22 cellular contexts compared by ENCODE assay signal in the genomic region with DNA sequence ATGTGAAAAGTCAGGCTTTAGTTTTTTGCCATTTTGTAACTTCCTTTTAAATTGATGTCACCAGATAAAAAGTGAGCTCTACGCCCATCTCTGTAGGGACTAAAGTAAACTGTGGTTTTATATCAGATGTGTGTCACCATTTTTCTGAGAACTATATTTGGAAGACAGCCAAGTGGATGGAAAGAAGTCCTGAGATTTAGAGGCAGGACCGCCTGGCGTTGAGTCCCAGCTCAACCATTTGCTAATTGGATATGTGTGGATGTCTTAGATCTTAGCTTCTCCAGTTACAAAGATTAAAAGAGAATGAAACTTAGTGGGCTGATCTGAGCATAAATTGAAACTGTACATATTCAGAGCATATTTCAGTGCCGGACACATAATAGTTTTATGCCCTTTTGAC.
DNase-seq lines count a peak whose midpoint lies in the region; ATAC-seq, FAIRE-seq and TF ChIP-seq lines count a peak whose summit lies in the region.
"Had no signal": no experiment of that assay in that cellular context is flagged by ENCODE, and none has a peak within 500 bp of the region (broad histone marks: within the 10 kb centered on the region; RNA-seq: fewer than 3 reads in every experiment).

No MANE protein-coding gene starts in this region.

- H3K27me3 ChIP-seq in astrocyte (ENCODE audit: insufficient read depth, low read length), result no peaks in the 10 kb centered on the region
- H3K27me3 ChIP-seq: SJCRH30 had no signal

- H3K9me3 ChIP-seq in A549, result no peaks in the 10 kb centered on the region
- no peaks in the 10 kb centered on the region for H3K9me3 ChIP-seq in astrocyte (ENCODE audit: insufficient read depth, low read depth, low read length)
- H3K9me3 ChIP-seq: SJCRH30 had no signal

- H3K27ac ChIP-seq in A549 (no peak overlapping the region), astrocyte (ENCODE audit: low read depth, low read length) (no peak overlapping the region)
- H3K27ac ChIP-seq: KMS-11, SJCRH30 had no signal

- peak; percentile 36 for FAIRE-seq in A549 (lab: Jason Lieb, UNC)
- no peak for FAIRE-seq in astrocyte (lab: Jason Lieb, UNC)
- FAIRE-seq: GM12891, HTR-8/SVneo had no signal

- TF ChIP-seq EP300 in A549 (IDR thresholded peaks at IDR 0.05), result no peak

- no peak overlapping the region for H3K4me3 ChIP-seq in A549
- no peak overlapping the region for H3K4me3 ChIP-seq in astrocyte (ENCODE audit: insufficient read depth, low read depth, low read length)
- H3K4me3 ChIP-seq: GM23338, SJCRH30 had no signal

- 2% methylated on average over 4 of the region's 4 CpGs for WGBS in A549 (ENCODE audit: missing lambda C conversion rate)

- no peaks in the 10 kb centered on the region for H4K20me1 ChIP-seq in astrocyte (ENCODE audit: insufficient read depth, low read length)

- H3K9me3 Mint-ChIP-seq in astrocyte (ENCODE audit: unreplicated experiment), result no peaks in the 10 kb centered on the region
- H3K9me3 Mint-ChIP-seq: GM23338 had no signal

- H3K4me1 ChIP-seq in A549, result no peaks in the 10 kb centered on the region
- H3K4me1 ChIP-seq in astrocyte (ENCODE audit: insufficient read depth, low read length), result no peaks in the 10 kb centered on the region
- H3K4me1 ChIP-seq: SJCRH30 had no signal

- POLR2A ChIA-PET in A549 (lab: Yijun Ruan, JAX), result no interaction called here

- H3K4me1 Mint-ChIP-seq in astrocyte (ENCODE audit: low read depth, unreplicated experiment), result no peaks in the 10 kb centered on the region

- H3K4me3 Mint-ChIP-seq in astrocyte (ENCODE audit: unreplicated experiment), result no peak overlapping the region
- H3K4me3 Mint-ChIP-seq: CD8-positive, alpha-beta T cell; GM23338 had no signal

- TF ChIP-seq CTCF in A549 (IDR thresholded peaks at IDR 0.05), result no peak
- TF ChIP-seq CTCF in astrocyte (IDR thresholded peaks at IDR 0.05; ENCODE audit: insufficient read depth, low read depth, low read length), result no peak

- no peaks in the 10 kb centered on the region for H3K36me3 Mint-ChIP-seq in astrocyte (ENCODE audit: low read depth, unreplicated experiment)
- H3K36me3 Mint-ChIP-seq: CD8-positive, alpha-beta T cell had no signal

- no peaks in the 10 kb centered on the region for H3K79me2 ChIP-seq in astrocyte (ENCODE audit: insufficient read depth, low read length)

- no peaks in the 10 kb centered on the region for H3K36me3 ChIP-seq in astrocyte (ENCODE audit: insufficient read depth, low read length)
- H3K36me3 ChIP-seq: SJCRH30 had no signal

- no peak for DNase-seq in A549 (ENCODE audit: low read depth in 1 of 2, low spot score in 1 of 2)
- DNase-seq in NCI-H82 (lab: John Stamatoyannopoulos, UW), result peak; percentile 84
- peak; percentile 32 for DNase-seq in astrocyte (ENCODE audit: low read depth)
- DNase-seq in iris pigment epithelial cell (ENCODE audit: low read depth), result peak; percentile 74
- no peak for DNase-seq in NCI-H1092 treated with DMSO at 0.1 percent for 48 hours (lab: John Stamatoyannopoulos, UW)
- no peak for DNase-seq in NCI-H146 treated with DMSO at 0.1 percent for 48 hours (lab: John Stamatoyannopoulos, UW; ENCODE audit: unreplicated experiment)
- no peak for DNase-seq in SIG-M5 (lab: John Stamatoyannopoulos, UW)
- DNase-seq: 8988T; AML-193; C1 segment of cervical spinal cord; CD8-positive, alpha-beta T cell; HCEC 1CT; NCI-H1105; NCI-H1694; NCI-H2081; NCI-H446; NCI-H526 treated with DMSO at 0.1 percent for 48 hours had no signal

- no peak overlapping the region for H3K9ac ChIP-seq in astrocyte (ENCODE audit: low read length)
- H3K9ac ChIP-seq: KMS-11 had no signal

- H3K27me3 Mint-ChIP-seq in astrocyte (ENCODE audit: low read depth, unreplicated experiment), result no peaks in the 10 kb centered on the region

- no peak for TF ChIP-seq POLR2A in A549 (IDR thresholded peaks at IDR 0.05; ENCODE audit: low read length)

- TF ChIP-seq RAD21 in A549 (conservative IDR thresholded peaks at IDR 0.05 in 1 of 2, IDR thresholded peaks at IDR 0.05 in 1 of 2), result no peak

- CTCF ChIA-PET in A549 (lab: Yijun Ruan, JAX), result no interaction called here

- H3K4me2 ChIP-seq in A549 (no peak overlapping the region), astrocyte (ENCODE audit: low read length) (no peak overlapping the region)
- H3K4me2 ChIP-seq: GM23338, KMS-11 had no signal

- no peak for ATAC-seq in A549
- ATAC-seq: CD8-positive, alpha-beta T cell; GM23338 had no signal

- no peak overlapping the region for H2AFZ ChIP-seq in astrocyte (ENCODE audit: low read depth, low read length)
- H2AFZ ChIP-seq: GM23338 had no signal

- no peak overlapping the region for H3K27ac Mint-ChIP-seq in astrocyte (ENCODE audit: unreplicated experiment)
- H3K27ac Mint-ChIP-seq: CD8-positive, alpha-beta T cell; GM23338 had no signal

TF ChIP-seq in A549, 52 proteins besides CTCF, POLR2A, EP300 and RAD21:
- TF ChIP-seq BHLHE40 (IDR thresholded peaks at IDR 0.05; ENCODE audit: low read depth, low read length) (no peak), NFE2L2 (conservative IDR thresholded peaks at IDR 0.05; ENCODE audit: low read length) (no peak), ZSCAN20 (CRISPR knock-in tag; IDR thresholded peaks at IDR 0.05) (no peak)

Comparison
In these comparisons a context has a peak if more than half of its experiments do, and no peak if none do; other contexts are left out.
1. DNase-seq: peak in NCI-H82 (single experiment), astrocyte (single experiment) and iris pigment epithelial cell (single experiment); none in A549 (0 of 2), NCI-H1092 treated with DMSO at 0.1 percent for 48 hours (single experiment), NCI-H146 treated with DMSO at 0.1 percent for 48 hours (single experiment) and SIG-M5 (single experiment).